ENCODE assay signal across 9 cellular contexts in the genomic region with DNA sequence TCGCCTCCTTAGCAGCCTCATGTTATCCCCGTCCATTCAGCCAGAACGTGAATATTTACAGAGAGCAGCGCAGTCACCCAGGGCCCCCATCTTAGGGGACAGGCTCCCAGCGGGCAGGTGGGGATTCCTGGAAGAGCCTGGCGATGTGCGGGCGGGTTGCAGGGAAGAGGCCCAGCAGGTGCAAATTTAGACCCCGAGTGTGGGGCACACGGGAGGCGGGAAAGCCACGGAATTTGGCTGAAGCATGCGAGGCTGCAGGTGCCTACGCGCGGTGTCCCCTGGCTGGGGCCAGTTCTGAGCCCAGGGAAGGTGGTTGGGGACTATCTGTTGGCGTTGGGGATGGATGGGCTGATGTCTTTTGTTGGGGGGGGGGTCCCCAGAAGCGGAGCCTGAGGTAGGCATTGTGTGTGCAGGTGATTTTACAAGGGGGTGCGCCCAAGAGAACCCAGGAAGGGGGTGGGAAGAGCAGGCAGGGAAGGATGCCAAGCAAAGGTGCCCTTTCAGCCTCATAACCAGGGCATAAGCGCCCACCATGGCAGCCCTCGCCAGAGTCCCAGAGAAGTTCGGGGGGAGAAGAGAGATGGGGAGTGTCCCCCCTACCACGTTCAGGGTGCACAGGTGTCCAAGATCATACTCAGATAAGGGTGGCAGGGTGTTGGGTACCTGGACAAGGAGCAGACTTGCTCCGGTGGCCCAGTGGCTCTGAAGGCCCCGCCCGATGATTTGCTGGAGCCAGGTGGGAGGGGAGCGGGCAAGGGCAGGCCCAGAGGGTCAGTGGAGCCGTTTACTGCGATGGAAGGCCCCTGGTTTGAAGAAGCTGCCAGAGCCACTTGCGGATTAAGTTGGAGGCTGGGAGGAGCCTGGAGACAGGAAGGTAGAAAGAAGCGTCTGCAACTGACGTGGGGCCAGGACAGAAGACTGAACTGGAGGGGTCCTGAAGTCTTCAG. TPM values are rescaled to one million over a fixed set of nuclear protein-coding genes. Genes with fewer than 3 reads are reported as not detected.
A peak's percentile ranks its signal among the peaks of the same experiment; 100 is the strongest.
DNase-seq lines count a peak whose midpoint lies in the region; TF ChIP-seq lines count a peak whose summit lies in the region.
"Had no signal": no experiment of that assay in that cellular context is flagged by ENCODE, and none has a peak within 500 bp of the region (broad histone marks: within the 10 kb centered on the region; RNA-seq: fewer than 3 reads in every experiment).

No MANE protein-coding gene starts in this region.

- DNase-seq in cardiac fibroblast (ENCODE audit: low read depth in 2 of 2), result no peak
- DNase-seq in dermis blood vessel endothelial cell, result no peak
- DNase-seq in DMS 273 treated with DMSO at 0.1 percent for 48 hours (lab: John Stamatoyannopoulos, UW), result no peak
- DNase-seq in NCI-H2107 treated with DMSO at 0.1 percent for 48 hours (lab: John Stamatoyannopoulos, UW; ENCODE audit: unreplicated experiment), result no peak
- DNase-seq in NCI-H1105 (lab: John Stamatoyannopoulos, UW), result no peak

- peak overlapping the region; percentile 83 for H3K4me3 ChIP-seq in HUES6 (ENCODE audit: low read depth, low read length)
- H3K4me3 ChIP-seq in cardiac fibroblast (replicated peaks in 1 of 2; ENCODE audit: low read depth in 2 of 2, low read length in 2 of 2), result peak overlapping the region; percentile 82 to 96
- peak overlapping the region; percentile 72 for H3K4me3 ChIP-seq in muscle layer of colon (ENCODE audit: low read depth in 1 of 2, low read length in 2 of 2)

- H3K9me3 ChIP-seq in HUES6 (ENCODE audit: control insufficient read depth, insufficient read depth, low read depth, low read length), result no peaks in the 10 kb centered on the region
- H3K9me3 ChIP-seq in muscle layer of colon (ENCODE audit: low read length), result no peaks in the 10 kb centered on the region

- H3K27ac ChIP-seq in 22Rv1 (peak overlapping the region; percentile 94), HUES6 (ENCODE audit: low read depth, low read length) (no peak overlapping the region), muscle layer of colon (ENCODE audit: low read depth, low read length) (no peak overlapping the region)

- H3K9ac ChIP-seq in HUES6 (ENCODE audit: low read length) (peak overlapping the region; percentile 43), muscle layer of colon (ENCODE audit: low read length) (no peak overlapping the region)

- H3K27me3 ChIP-seq in HUES6 (ENCODE audit: control insufficient read depth, insufficient read depth, low read length), result no peaks in the 10 kb centered on the region
- H3K27me3 ChIP-seq in muscle layer of colon (ENCODE audit: control insufficient read depth in 1 of 2, insufficient read depth in 2 of 2, low read length in 2 of 2), result no peaks in the 10 kb centered on the region

- TF ChIP-seq CTCF in 22Rv1 (IDR thresholded peaks at IDR 0.05), result no peak
- no peak for TF ChIP-seq CTCF in cardiac fibroblast (IDR thresholded peaks at IDR 0.05; ENCODE audit: low read depth, low read length)

- H3K4me1 ChIP-seq in HUES6 (ENCODE audit: control insufficient read depth, insufficient read depth, low read length) (peaks cover 20% of the 10 kb centered on the region), muscle layer of colon (ENCODE audit: insufficient read depth, low read length) (peaks cover 29% of the 10 kb centered on the region)

- no peaks in the 10 kb centered on the region for H3K36me3 ChIP-seq in HUES6 (ENCODE audit: control insufficient read depth, insufficient read depth, low read length)
- H3K36me3 ChIP-seq in muscle layer of colon (ENCODE audit: insufficient read depth, low read length), result peaks cover under 1% of the 10 kb centered on the region

RNA-seq across cellular contexts. Expression of a gene that starts 1.2 kb away (rescaled TPM):
- total RNA-seq in dermis blood vessel endothelial cell, result 35.6 and 74.0 TPM in 2 replicates

RNA-seq across cellular contexts. Expression of a gene that starts 12.2 kb away (rescaled TPM):
- total RNA-seq in dermis blood vessel endothelial cell, result 0.09 and 0.34 TPM in 2 replicates

RNA-seq across cellular contexts. Expression of a gene that starts 23.1 kb away (rescaled TPM):
- total RNA-seq in dermis blood vessel endothelial cell, result 111 and 112 TPM in 2 replicates

RNA-seq across cellular contexts. Expression of a gene that starts 35.4 kb away (rescaled TPM):
- not detected in 2 replicates for total RNA-seq in dermis blood vessel endothelial cell
- total RNA-seq: glomerular endothelial cell had no signal

RNA-seq across cellular contexts. Expression of a gene that starts 47.6 kb away (rescaled TPM):
- 8.3 and 11.3 TPM in 2 replicates for total RNA-seq in dermis blood vessel endothelial cell
